Comparison of ENCODE assay signal across 13 cellular contexts in genomic region chr5:74517700-74518099, GRCh38.
DNase-seq lines count a peak whose midpoint lies in the region; ATAC-seq, FAIRE-seq and TF ChIP-seq lines count a peak whose summit lies in the region.
"Had no signal": no experiment of that assay in that cellular context is flagged by ENCODE, and none has a peak within 500 bp of the region (broad histone marks: within the 10 kb centered on the region; RNA-seq: fewer than 3 reads in every experiment).

No MANE protein-coding gene starts in this region.

- intact Hi-C loops in endothelial cell of umbilical vein (cut with micrococcal nuclease): no loop called here
- intact Hi-C loops in activated T-helper 2 cell treated with anti-CD3 and anti-CD28 coated beads, Interferon-gamma antibody, Interleukin-2, Interleukin-4, amounts not matched to agents 10 μg/mL and 5 μg/mL and 100 μg/mL, durations not matched to agents 14 hours and 24 hours and 36 hours (cut with micrococcal nuclease): no loop called here
- intact Hi-C loops in mucosa of descending colon (cut with DNase I, micrococcal nuclease): no loop called here

- H3K9me1 ChIP-seq in endothelial cell of umbilical vein (replicated peaks; ENCODE audit: control insufficient read depth, extremely low read depth, insufficient read depth, low read length): no peaks in the 10 kb centered on the region

- no peak overlapping the region for H3K4me3 Mint-ChIP-seq in osteocyte (ENCODE audit: unreplicated experiment)
- no peak overlapping the region for H3K4me3 Mint-ChIP-seq in activated T-helper 2 cell treated with anti-CD3 and anti-CD28 coated beads, Interferon-gamma antibody, Interleukin-2, Interleukin-4, amounts not matched to agents 10 μg/mL and 5 μg/mL and 100 μg/mL, durations not matched to agents 14 hours and 24 hours and 36 hours (ENCODE audit: low read depth)
- H3K4me3 Mint-ChIP-seq: natural killer cell had no signal

- H3K4me1 ChIP-seq in endothelial cell of umbilical vein (ENCODE audit: control insufficient read depth, extremely low read depth, insufficient read depth, low read length) (peaks cover 4% of the 10 kb centered on the region), mucosa of descending colon (ENCODE audit: low read depth) (no peaks in the 10 kb centered on the region)

- H3K36me3 ChIP-seq in endothelial cell of umbilical vein (ENCODE audit: control insufficient read depth in 2 of 2, extremely low read depth in 1 of 2, insufficient read depth in 2 of 2, low read length in 2 of 2) (no peaks in the 10 kb centered on the region), mucosa of descending colon (ENCODE audit: low read depth) (no peaks in the 10 kb centered on the region)

- H3K27me3 Mint-ChIP-seq in osteocyte (ENCODE audit: unreplicated experiment): no peaks in the 10 kb centered on the region
- H3K27me3 Mint-ChIP-seq in activated T-helper 2 cell treated with anti-CD3 and anti-CD28 coated beads, Interferon-gamma antibody, Interleukin-2, Interleukin-4, amounts not matched to agents 10 μg/mL and 5 μg/mL and 100 μg/mL, durations not matched to agents 14 hours and 24 hours and 36 hours (ENCODE audit: low read depth): peaks cover 16% of the 10 kb centered on the region

- H3K4me3 ChIP-seq in endothelial cell of umbilical vein (replicated peaks in 1 of 3; ENCODE audit: insufficient read depth in 1 of 3, low read depth in 1 of 3, low read length in 3 of 3) (no peak overlapping the region), mucosa of descending colon (no peak overlapping the region)

- peak; percentile 76 for DNase-seq in EL
- DNase-seq in RKO (ENCODE audit: low spot score): peak; percentile 19
- DNase-seq in endothelial cell of umbilical vein (ENCODE audit: low read depth, low spot score): peak; percentile 82
- DNase-seq in osteocyte (ENCODE audit: extremely low spot score, unreplicated experiment): no peak
- DNase-seq in activated T-helper 2 cell treated with anti-CD3 and anti-CD28 coated beads, Interferon-gamma antibody, Interleukin-2, Interleukin-4, amounts not matched to agents 10 μg/mL and 5 μg/mL and 100 μg/mL, durations not matched to agents 14 hours and 24 hours and 36 hours (ENCODE audit: low spot score): no peak
- DNase-seq in activated CD4-positive, CD25-positive, alpha-beta regulatory T cell (lab: John Stamatoyannopoulos, UW): no peak
- no peak for DNase-seq in DMS153 (lab: John Stamatoyannopoulos, UW)
- no peak for DNase-seq in mucosa of descending colon
- DNase-seq: hippocampal formation; natural killer cell; NCI-H2081 treated with DMSO at 0.1 percent for 48 hours; RPMI8226; stimulated activated CD4-positive, alpha-beta T cell treated with anti-CD3 and anti-CD28 coated beads, Interleukin-2, amount 100 ng/mL, for 48 hours had no signal

- peaks cover 2% of the 10 kb centered on the region for H3K9me3 Mint-ChIP-seq in osteocyte (ENCODE audit: unreplicated experiment)
- H3K9me3 Mint-ChIP-seq in activated T-helper 2 cell treated with anti-CD3 and anti-CD28 coated beads, Interferon-gamma antibody, Interleukin-2, Interleukin-4, amounts not matched to agents 10 μg/mL and 5 μg/mL and 100 μg/mL, durations not matched to agents 14 hours and 24 hours and 36 hours: peaks cover 5% of the 10 kb centered on the region
- H3K9me3 Mint-ChIP-seq: natural killer cell had no signal

- dilution Hi-C loops in endothelial cell of umbilical vein (cut with MboI; ENCODE audit: extremely low pct_ligation_motif_present, low sequenced_read_pairs): no loop called here

- H3K9ac ChIP-seq in endothelial cell of umbilical vein (replicated peaks; ENCODE audit: extremely low read depth, insufficient read depth, low read length): no peak overlapping the region

- peak; percentile 48 for FAIRE-seq in endothelial cell of umbilical vein (lab: Jason Lieb, UNC)

- no TSS peak for BruUV-seq in endothelial cell of umbilical vein (replicated peaks; lab: Mats Ljungman, UMichigan)

- no peak overlapping the region for H3K4me2 ChIP-seq in endothelial cell of umbilical vein (ENCODE audit: insufficient read depth, low read length)

- ATAC-seq in mucosa of descending colon: no peak
- ATAC-seq: natural killer cell had no signal

- H3K27ac ChIP-seq in endothelial cell of umbilical vein (ENCODE audit: insufficient read depth, low read depth, low read length): no peak overlapping the region

- no peak for TF ChIP-seq CTCF in endothelial cell of umbilical vein (IDR thresholded peaks at IDR 0.05; ENCODE audit: extremely low read depth in 1 of 2, insufficient read depth in 1 of 2, low read depth in 1 of 2, low read length in 2 of 2)
- TF ChIP-seq CTCF in osteocyte (IDR thresholded peaks at IDR 0.05): no peak
- TF ChIP-seq CTCF in mucosa of descending colon (IDR thresholded peaks at IDR 0.05): no peak

- POLR2A ChIA-PET in endothelial cell of umbilical vein (lab: Charles Lee): no interaction called here

- H3K9me3 ChIP-seq in endothelial cell of umbilical vein (replicated peaks; ENCODE audit: control insufficient read depth, insufficient read depth, low read length) (no peaks in the 10 kb centered on the region), mucosa of descending colon (no peaks in the 10 kb centered on the region)

- H2AFZ ChIP-seq in endothelial cell of umbilical vein (ENCODE audit: low read depth, low read length): no peak overlapping the region

- H3K27me3 ChIP-seq in endothelial cell of umbilical vein (ENCODE audit: control insufficient read depth in 2 of 2, insufficient read depth in 2 of 2, low read length in 2 of 2): no peaks in the 10 kb centered on the region

- TF ChIP-seq POLR2A in endothelial cell of umbilical vein (IDR thresholded peaks at IDR 0.05; ENCODE audit: low read depth, low read length): no peak

- H4K20me1 ChIP-seq in endothelial cell of umbilical vein (replicated peaks; ENCODE audit: control insufficient read depth, extremely low read depth, insufficient read depth, low read length): no peaks in the 10 kb centered on the region

- no peaks in the 10 kb centered on the region for H3K36me3 Mint-ChIP-seq in osteocyte (ENCODE audit: unreplicated experiment)
- no peaks in the 10 kb centered on the region for H3K36me3 Mint-ChIP-seq in activated T-helper 2 cell treated with anti-CD3 and anti-CD28 coated beads, Interferon-gamma antibody, Interleukin-2, Interleukin-4, amounts not matched to agents 10 μg/mL and 5 μg/mL and 100 μg/mL, durations not matched to agents 14 hours and 24 hours and 36 hours (ENCODE audit: low read depth)
- H3K36me3 Mint-ChIP-seq: natural killer cell had no signal

- H3K27ac Mint-ChIP-seq in osteocyte (ENCODE audit: unreplicated experiment): peak overlapping the region; percentile 70
- H3K27ac Mint-ChIP-seq in activated T-helper 2 cell treated with anti-CD3 and anti-CD28 coated beads, Interferon-gamma antibody, Interleukin-2, Interleukin-4, amounts not matched to agents 10 μg/mL and 5 μg/mL and 100 μg/mL, durations not matched to agents 14 hours and 24 hours and 36 hours: no peak overlapping the region
- H3K27ac Mint-ChIP-seq: natural killer cell had no signal

- peaks cover 36% of the 10 kb centered on the region for H3K4me1 Mint-ChIP-seq in osteocyte (ENCODE audit: unreplicated experiment)
- no peaks in the 10 kb centered on the region for H3K4me1 Mint-ChIP-seq in activated T-helper 2 cell treated with anti-CD3 and anti-CD28 coated beads, Interferon-gamma antibody, Interleukin-2, Interleukin-4, amounts not matched to agents 10 μg/mL and 5 μg/mL and 100 μg/mL, durations not matched to agents 14 hours and 24 hours and 36 hours (ENCODE audit: low read depth)
- H3K4me1 Mint-ChIP-seq: natural killer cell had no signal

- CTCF ChIA-PET in endothelial cell of umbilical vein (lab: Charles Lee): interaction anchor here (2.3 kb wide), 1 partner anchor 123 kb away, joined by 8 read pairs; the partner anchor contains the start of gene ENC1

- H3K79me2 ChIP-seq in endothelial cell of umbilical vein (ENCODE audit: control insufficient read depth, insufficient read depth, low read length): no peaks in the 10 kb centered on the region

TF ChIP-seq in endothelial cell of umbilical vein, 7 proteins besides CTCF, POLR2A, EP300 and RAD21:
- TF ChIP-seq FOS (IDR thresholded peaks at IDR 0.05; ENCODE audit: borderline replicate concordance, insufficient read depth, low read length) (peak; percentile 30), EZH2 (IDR thresholded peaks at IDR 0.05; ENCODE audit: borderline replicate concordance, low read depth, low read length, severe bottlenecking) (no peak), MYC (IDR thresholded peaks at IDR 0.05; ENCODE audit: low read depth, low read length) (no peak), JUN (IDR thresholded peaks at IDR 0.05; ENCODE audit: borderline replicate concordance, insufficient read depth, insufficient read length, low read depth) (no peak), POLR2AphosphoS5 (IDR thresholded peaks at IDR 0.05; ENCODE audit: insufficient read depth, low read depth, low read length) (no peak), GATA2 (IDR thresholded peaks at IDR 0.05; ENCODE audit: insufficient read depth, insufficient read length, low read depth, low read length) (no peak)

Comparison
In these comparisons a context has a peak if more than half of its experiments do, and no peak if none do; other contexts are left out.
1. DNase-seq: peak in EL (single experiment), RKO (single experiment) and endothelial cell of umbilical vein (single experiment); none in osteocyte (single experiment), activated T-helper 2 cell treated with anti-CD3 and anti-CD28 coated beads, Interferon-gamma antibody, Interleukin-2, Interleukin-4, amounts not matched to agents 10 μg/mL and 5 μg/mL and 100 μg/mL, durations not matched to agents 14 hours and 24 hours and 36 hours (single experiment), activated CD4-positive, CD25-positive, alpha-beta regulatory T cell (0 of 4), DMS153 (single experiment) and mucosa of descending colon (0 of 3).